ENCODE assay signal across 21 cellular contexts in the genomic region with DNA sequence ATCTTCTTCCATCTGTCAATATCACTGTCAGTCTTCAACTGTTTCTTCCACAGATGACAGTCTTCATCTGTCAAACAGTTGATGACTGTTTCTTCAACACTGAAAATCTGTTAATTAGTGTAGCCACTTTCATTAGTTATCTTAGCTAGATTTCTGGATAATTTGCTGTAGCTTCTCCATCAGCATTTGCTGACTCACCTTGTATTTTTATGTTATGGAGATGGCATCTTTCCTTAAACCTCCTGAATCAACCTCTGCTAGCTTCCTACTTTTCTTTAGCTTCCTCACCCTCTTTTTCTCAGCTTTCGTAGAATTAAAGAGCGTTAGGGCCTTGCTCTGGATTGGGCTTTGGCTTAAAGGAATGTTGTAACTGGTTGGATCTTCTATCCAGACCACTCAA. TPM values are rescaled to one million over a fixed set of nuclear protein-coding genes. Genes with fewer than 3 reads are reported as not detected.
DNase-seq lines count a peak whose midpoint lies in the region; ATAC-seq and TF ChIP-seq lines count a peak whose summit lies in the region.
"Had no signal": no experiment of that assay in that cellular context is flagged by ENCODE, and none has a peak within 500 bp of the region (broad histone marks: within the 10 kb centered on the region; RNA-seq: fewer than 3 reads in every experiment).

No MANE protein-coding gene starts in this region.

- no peaks in the 10 kb centered on the region for H3K36me3 ChIP-seq in mucosa of descending colon (ENCODE audit: low read depth)

- H3K27ac Mint-ChIP-seq in T-helper 1 cell treated with Interleukin-12 subunit alpha and Interleukin-12 subunit beta and Interleukin-4 antibody, amounts not matched to agents 30 μg/mL and 1 μg/mL, for 36 hours: peak overlapping the region; percentile 70
- H3K27ac Mint-ChIP-seq in natural killer cell treated with Interleukin-12 subunit alpha and Interleukin-12 subunit beta and Interleukin-15 and Interleukin-18, amount 100 ng/mL, for 72 hours: peak overlapping the region in 1 of 2 donors; percentile 46
- H3K27ac Mint-ChIP-seq in natural killer cell: no peak overlapping the region
- peak overlapping the region; percentile 76 for H3K27ac Mint-ChIP-seq in activated naive CD8-positive, alpha-beta T cell treated with anti-CD3 and anti-CD28 coated beads, Interleukin-2, amount 50 U/mL, for 24 hours
- H3K27ac Mint-ChIP-seq in stimulated activated naive CD8-positive, alpha-beta T cell treated with anti-CD3 and anti-CD28 coated beads, Interleukin-15, amount 100 ng/mL, for 72 hours: peak overlapping the region; percentile 70 to 83

- H3K4me3 Mint-ChIP-seq in T-helper 1 cell treated with Interleukin-12 subunit alpha and Interleukin-12 subunit beta and Interleukin-4 antibody, amounts not matched to agents 30 μg/mL and 1 μg/mL, for 36 hours: no peak overlapping the region
- peak overlapping the region; percentile 11 for H3K4me3 Mint-ChIP-seq in natural killer cell treated with Interleukin-12 subunit alpha and Interleukin-12 subunit beta and Interleukin-15 and Interleukin-18, amount 100 ng/mL, for 72 hours
- no peak overlapping the region for H3K4me3 Mint-ChIP-seq in natural killer cell
- peak overlapping the region; percentile 13 for H3K4me3 Mint-ChIP-seq in activated naive CD8-positive, alpha-beta T cell treated with anti-CD3 and anti-CD28 coated beads, Interleukin-2, amount 50 U/mL, for 24 hours
- peak overlapping the region; percentile 47 to 68 for H3K4me3 Mint-ChIP-seq in stimulated activated naive CD8-positive, alpha-beta T cell treated with anti-CD3 and anti-CD28 coated beads, Interleukin-15, amount 100 ng/mL, for 72 hours
- H3K4me3 Mint-ChIP-seq: HFFc6 had no signal

- TF ChIP-seq CTCF in natural killer cell (IDR thresholded peaks at IDR 0.05) (no peak), mucosa of descending colon (IDR thresholded peaks at IDR 0.05) (no peak)

- no peak for ATAC-seq in natural killer cell treated with Interleukin-12 subunit alpha and Interleukin-12 subunit beta and Interleukin-15 and Interleukin-18, amount 100 ng/mL, for 72 hours
- no peak for ATAC-seq in natural killer cell
- ATAC-seq in activated naive CD8-positive, alpha-beta T cell treated with anti-CD3 and anti-CD28 coated beads, Interleukin-2, amount 50 U/mL, for 24 hours: no peak
- ATAC-seq in stimulated activated naive CD8-positive, alpha-beta T cell treated with anti-CD3 and anti-CD28 coated beads, Interleukin-15, amount 100 ng/mL, for 72 hours: no peak
- no peak for ATAC-seq in mucosa of descending colon
- no peak for ATAC-seq in GM21526 (IDR thresholded peaks at IDR 0.05; ENCODE audit: low FRiP score, unreplicated experiment)

- H3K4me1 ChIP-seq in mucosa of descending colon (ENCODE audit: low read depth): peaks cover 7% of the 10 kb centered on the region

- H3K9me3 ChIP-seq in mucosa of descending colon: no peaks in the 10 kb centered on the region
- H3K9me3 ChIP-seq: lower lobe of right lung, sigmoid colon, upper lobe of right lung had no signal

- intact Hi-C loops in natural killer cell (cut with micrococcal nuclease) (no loop called here), mucosa of descending colon (cut with DNase I, micrococcal nuclease) (no loop called here)

- H3K4me1 Mint-ChIP-seq in T-helper 1 cell treated with Interleukin-12 subunit alpha and Interleukin-12 subunit beta and Interleukin-4 antibody, amounts not matched to agents 30 μg/mL and 1 μg/mL, for 36 hours (ENCODE audit: low read depth): peaks cover 21% of the 10 kb centered on the region
- H3K4me1 Mint-ChIP-seq in natural killer cell treated with Interleukin-12 subunit alpha and Interleukin-12 subunit beta and Interleukin-15 and Interleukin-18, amount 100 ng/mL, for 72 hours (ENCODE audit: low read depth in 2 of 2): peaks cover 16 to 24% of the 10 kb centered on the region in 2 donors
- H3K4me1 Mint-ChIP-seq in natural killer cell: peaks cover 13 to 16% of the 10 kb centered on the region in 2 donors
- peaks cover 37% of the 10 kb centered on the region for H3K4me1 Mint-ChIP-seq in activated naive CD8-positive, alpha-beta T cell treated with anti-CD3 and anti-CD28 coated beads, Interleukin-2, amount 50 U/mL, for 24 hours
- peaks cover 50% of the 10 kb centered on the region for H3K4me1 Mint-ChIP-seq in stimulated activated naive CD8-positive, alpha-beta T cell treated with anti-CD3 and anti-CD28 coated beads, Interleukin-15, amount 100 ng/mL, for 72 hours

- H3K27me3 Mint-ChIP-seq in T-helper 1 cell treated with Interleukin-12 subunit alpha and Interleukin-12 subunit beta and Interleukin-4 antibody, amounts not matched to agents 30 μg/mL and 1 μg/mL, for 36 hours (ENCODE audit: low read depth): no peaks in the 10 kb centered on the region
- H3K27me3 Mint-ChIP-seq in natural killer cell treated with Interleukin-12 subunit alpha and Interleukin-12 subunit beta and Interleukin-15 and Interleukin-18, amount 100 ng/mL, for 72 hours: no peaks in the 10 kb centered on the region
- no peaks in the 10 kb centered on the region for H3K27me3 Mint-ChIP-seq in natural killer cell (ENCODE audit: low read depth in 2 of 2)
- H3K27me3 Mint-ChIP-seq in activated naive CD8-positive, alpha-beta T cell treated with anti-CD3 and anti-CD28 coated beads, Interleukin-2, amount 50 U/mL, for 24 hours: no peaks in the 10 kb centered on the region
- H3K27me3 Mint-ChIP-seq in stimulated activated naive CD8-positive, alpha-beta T cell treated with anti-CD3 and anti-CD28 coated beads, Interleukin-15, amount 100 ng/mL, for 72 hours: no peaks in the 10 kb centered on the region
- H3K27me3 Mint-ChIP-seq: CD4-positive, CD25-positive, alpha-beta regulatory T cell had no signal

- no peak for DNase-seq in T-helper 1 cell
- no peak for DNase-seq in natural killer cell treated with Interleukin-12 subunit alpha and Interleukin-12 subunit beta and Interleukin-15 and Interleukin-18, amount 100 ng/mL, for 72 hours (ENCODE audit: low spot score)
- DNase-seq in natural killer cell: no peak
- no peak for DNase-seq in activated naive CD8-positive, alpha-beta T cell treated with anti-CD3 and anti-CD28 coated beads, Interleukin-2, amount 50 U/mL, for 24 hours
- no peak for DNase-seq in stimulated activated naive CD8-positive, alpha-beta T cell treated with anti-CD3 and anti-CD28 coated beads, Interleukin-15, amount 100 ng/mL, for 72 hours
- no peak for DNase-seq in mucosa of descending colon
- DNase-seq: cerebellar nuclear complex, DMS53, dorsolateral prefrontal cortex, glutamatergic neuron, HFFc6, KG1, lower lobe of right lung, NCI-H1436, NCI-H2107, NCI-H446, sigmoid colon, upper lobe of right lung had no signal

- H3K9me3 Mint-ChIP-seq in T-helper 1 cell treated with Interleukin-12 subunit alpha and Interleukin-12 subunit beta and Interleukin-4 antibody, amounts not matched to agents 30 μg/mL and 1 μg/mL, for 36 hours: no peaks in the 10 kb centered on the region
- no peaks in the 10 kb centered on the region for H3K9me3 Mint-ChIP-seq in natural killer cell treated with Interleukin-12 subunit alpha and Interleukin-12 subunit beta and Interleukin-15 and Interleukin-18, amount 100 ng/mL, for 72 hours
- no peaks in the 10 kb centered on the region for H3K9me3 Mint-ChIP-seq in natural killer cell
- H3K9me3 Mint-ChIP-seq in activated naive CD8-positive, alpha-beta T cell treated with anti-CD3 and anti-CD28 coated beads, Interleukin-2, amount 50 U/mL, for 24 hours: no peaks in the 10 kb centered on the region
- no peaks in the 10 kb centered on the region for H3K9me3 Mint-ChIP-seq in stimulated activated naive CD8-positive, alpha-beta T cell treated with anti-CD3 and anti-CD28 coated beads, Interleukin-15, amount 100 ng/mL, for 72 hours
- H3K9me3 Mint-ChIP-seq: CD4-positive, CD25-positive, alpha-beta regulatory T cell; HFFc6 had no signal

- no peak overlapping the region for H3K4me3 ChIP-seq in mucosa of descending colon
- H3K4me3 ChIP-seq: dorsolateral prefrontal cortex, lower lobe of right lung, sigmoid colon, upper lobe of right lung had no signal

- peaks cover 24% of the 10 kb centered on the region for H3K36me3 Mint-ChIP-seq in T-helper 1 cell treated with Interleukin-12 subunit alpha and Interleukin-12 subunit beta and Interleukin-4 antibody, amounts not matched to agents 30 μg/mL and 1 μg/mL, for 36 hours (ENCODE audit: low read depth)
- peaks cover 6% of the 10 kb centered on the region for H3K36me3 Mint-ChIP-seq in natural killer cell treated with Interleukin-12 subunit alpha and Interleukin-12 subunit beta and Interleukin-15 and Interleukin-18, amount 100 ng/mL, for 72 hours
- no peaks in the 10 kb centered on the region for H3K36me3 Mint-ChIP-seq in natural killer cell
- H3K36me3 Mint-ChIP-seq in activated naive CD8-positive, alpha-beta T cell treated with anti-CD3 and anti-CD28 coated beads, Interleukin-2, amount 50 U/mL, for 24 hours (ENCODE audit: low read depth): peaks cover 22% of the 10 kb centered on the region

RNA-seq across cellular contexts. Expression of gene USP53, which starts 25.1 kb away (rescaled TPM):
- 1 to 10 TPM; 5.7 to 6.1 TPM for total RNA-seq in natural killer cell treated with Interleukin-12 subunit alpha and Interleukin-12 subunit beta and Interleukin-15 and Interleukin-18, amount 100 ng/mL, for 72 hours
- 10 to 100 TPM in 1 of 3 donors, 1 to 10 TPM in 2; 8.9 to 10.5 (median 9.3) TPM for total RNA-seq in natural killer cell
- 100 to 1,000 TPM in 1 of 3 donors, 10 to 100 TPM in 2; 57.7 to 118 (median 67.6) TPM for total RNA-seq in mucosa of descending colon

Comparison
In these comparisons a context has a peak if more than half of its experiments do, and no peak if none do; other contexts are left out.
1. H3K4me3 Mint-ChIP-seq: peak in natural killer cell treated with Interleukin-12 subunit alpha and Interleukin-12 subunit beta and Interleukin-15 and Interleukin-18, amount 100 ng/mL, for 72 hours (single experiment), activated naive CD8-positive, alpha-beta T cell treated with anti-CD3 and anti-CD28 coated beads, Interleukin-2, amount 50 U/mL, for 24 hours (single experiment) and stimulated activated naive CD8-positive, alpha-beta T cell treated with anti-CD3 and anti-CD28 coated beads, Interleukin-15, amount 100 ng/mL, for 72 hours (2 of 2); none in T-helper 1 cell treated with Interleukin-12 subunit alpha and Interleukin-12 subunit beta and Interleukin-4 antibody, amounts not matched to agents 30 μg/mL and 1 μg/mL, for 36 hours (single experiment) and natural killer cell (single experiment).
2. H3K27ac Mint-ChIP-seq: peak in T-helper 1 cell treated with Interleukin-12 subunit alpha and Interleukin-12 subunit beta and Interleukin-4 antibody, amounts not matched to agents 30 μg/mL and 1 μg/mL, for 36 hours (single experiment), activated naive CD8-positive, alpha-beta T cell treated with anti-CD3 and anti-CD28 coated beads, Interleukin-2, amount 50 U/mL, for 24 hours (single experiment) and stimulated activated naive CD8-positive, alpha-beta T cell treated with anti-CD3 and anti-CD28 coated beads, Interleukin-15, amount 100 ng/mL, for 72 hours (2 of 2); none in natural killer cell (0 of 2).
3. RNA of gene USP53, which starts 25.1 kb away (total RNA-seq): 57.7 to 118 TPM in mucosa of descending colon; 8.9 to 10.5 TPM in natural killer cell and 5.7 to 6.1 TPM in natural killer cell treated with Interleukin-12 subunit alpha and Interleukin-12 subunit beta and Interleukin-15 and Interleukin-18, amount 100 ng/mL, for 72 hours; every median in the first group is over 4 times any median in the second.